Comparison of ENCODE assay signal across 1 cellular context in the genomic region with DNA sequence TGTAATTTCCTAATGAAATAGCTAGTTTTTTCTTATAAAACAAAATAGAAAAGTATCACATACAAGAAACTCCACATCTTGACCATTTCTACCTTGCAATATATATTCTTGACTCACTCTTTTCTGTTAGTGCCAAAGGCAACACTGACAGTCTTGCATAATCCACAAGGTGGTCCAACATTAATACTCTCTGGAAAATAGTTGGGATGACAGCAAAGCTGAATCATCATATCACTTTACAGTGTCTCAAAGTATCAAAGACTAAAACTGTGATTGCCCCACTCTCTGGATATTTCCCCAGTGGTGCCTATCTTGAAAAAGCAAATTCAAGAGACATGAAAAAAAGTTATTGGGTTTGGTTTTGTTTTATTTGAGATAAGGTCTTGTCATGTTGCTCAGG.
TF ChIP-seq lines count a peak whose summit lies in the region.

No MANE protein-coding gene starts in this region.

TF ChIP-seq in IMR-90, 13 proteins besides CTCF, POLR2A, EP300 and RAD21:
- TF ChIP-seq SMC3 (IDR thresholded peaks at IDR 0.05; ENCODE audit: low read depth, low read length), result no peak
- TF ChIP-seq MAFK (IDR thresholded peaks at IDR 0.05; ENCODE audit: low read depth, low read length), result peak; percentile 54
- peak; percentile 98 for TF ChIP-seq CEBPB (IDR thresholded peaks at IDR 0.05; ENCODE audit: low read depth, low read length)
- no peak for TF ChIP-seq USF2 (IDR thresholded peaks at IDR 0.05; ENCODE audit: low read depth, low read length)
- TF ChIP-seq RCOR1 (IDR thresholded peaks at IDR 0.05; ENCODE audit: insufficient replicate concordance, low read length), result peak; percentile 77
- peak; percentile 56; the same call in 1 of the 2 replicates for TF ChIP-seq FOS (IDR thresholded peaks at IDR 0.05; ENCODE audit: low read depth, low read length)
- no peak for TF ChIP-seq MXI1 (IDR thresholded peaks at IDR 0.05; ENCODE audit: borderline replicate concordance, low read depth, low read length)
